In the genomic region with DNA sequence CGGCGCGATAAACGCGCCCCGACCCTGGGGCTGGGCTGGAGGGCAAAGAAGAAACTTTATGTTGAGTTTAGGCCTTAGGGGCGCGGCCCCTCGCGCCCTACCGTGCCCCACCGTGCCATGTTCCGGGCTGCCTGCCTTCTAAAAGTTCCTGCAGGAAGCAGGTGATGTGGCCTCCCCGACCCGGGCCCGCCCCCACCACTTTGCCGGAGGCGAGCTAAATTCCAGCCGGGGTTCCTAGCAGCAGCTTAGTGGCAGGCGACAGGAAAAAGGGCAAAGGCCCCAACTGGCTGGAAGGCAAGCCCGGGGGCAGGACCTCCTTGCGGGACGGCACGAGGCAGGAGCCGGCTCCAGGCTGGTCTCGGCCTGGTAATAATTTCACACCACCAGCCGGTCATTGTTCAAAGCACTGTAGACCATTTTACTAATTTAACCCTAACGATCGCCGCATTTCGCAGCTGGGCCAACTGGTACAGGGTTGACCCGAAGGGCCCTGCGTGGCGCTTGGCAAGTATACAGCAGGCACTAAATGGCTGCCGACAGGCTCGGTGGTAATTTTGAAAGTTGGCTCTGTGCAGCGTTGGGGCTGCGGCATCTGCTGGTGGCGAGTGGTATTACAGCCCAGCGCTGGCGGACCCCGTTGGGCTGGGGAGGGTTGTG, we compare ENCODE assay signal across 8 cellular contexts. TPM values are rescaled to one million over a fixed set of nuclear protein-coding genes. Genes with fewer than 3 reads are reported as not detected.
DNase-seq lines count a peak whose midpoint lies in the region; ATAC-seq and TF ChIP-seq lines count a peak whose summit lies in the region.

No MANE protein-coding gene starts in this region.

- H3K4me1 ChIP-seq in HEK293 (ENCODE audit: control insufficient read depth, insufficient read depth, low read length): peaks cover 3% of the 10 kb centered on the region; the same call in 1 of the 2 replicates

- POLR2A ChIA-PET in HEK293 (lab: Yijun Ruan, JAX): no interaction called here

- peak overlapping the region; percentile 66; the same call in 1 of the 2 replicates for H3K27ac ChIP-seq in HEK293 (ENCODE audit: extremely low read depth, low read depth, low read length)

- DNase-seq in D341Med (ENCODE audit: low spot score) (peak; percentile 75), NCI-H526 treated with DMSO at 0.1 percent for 48 hours (lab: John Stamatoyannopoulos, UW) (peak; percentile 54), epithelial cell of esophagus (ENCODE audit: low read depth) (peak; percentile 70), mucosa of gallbladder (ENCODE audit: low spot score) (peak; percentile 72)
- peak; percentile 86 for DNase-seq in activated CD8-positive, alpha-beta memory T cell treated with anti-CD3 and anti-CD28 coated beads, Interleukin-2, amount 50 U/mL, for 4 hours
- peak; percentile 64 to 82 for DNase-seq in stimulated activated CD8-positive, alpha-beta memory T cell treated with anti-CD3 and anti-CD28 coated beads, Interleukin-4, amount 100 ng/mL, for 4 hours (ENCODE audit: low read depth in 2 of 2, low spot score in 1 of 2)

- H3K4me3 ChIP-seq in HEK293 (ENCODE audit: low read depth, low read length) (peak overlapping the region; percentile 57), epithelial cell of esophagus (ENCODE audit: low read length) (peak overlapping the region; percentile 30)

- H3K36me3 ChIP-seq in HEK293 (ENCODE audit: control insufficient read depth in 2 of 2, insufficient read depth in 1 of 2, low read length in 2 of 2): peaks cover 0 to 7% of the 10 kb centered on the region in 2 experiments; a peak in 2 of 3 replicates

- TF ChIP-seq CTCF in HEK293 (tag by site-specific recombination; IDR thresholded peaks at IDR 0.05) (peak; percentile 91), epithelial cell of esophagus (IDR thresholded peaks at IDR 0.05; ENCODE audit: insufficient read depth, low read depth, low read length, missing control alignments) (peak; percentile 98)

- H3K9me3 ChIP-seq in HEK293 (ENCODE audit: control insufficient read depth, insufficient read depth, low read depth, low read length): no peaks in the 10 kb centered on the region

- ATAC-seq in GM18520 (IDR thresholded peaks at IDR 0.05; ENCODE audit: unreplicated experiment): no peak

- CTCF ChIA-PET in HEK293 (lab: Yijun Ruan, JAX): interaction anchor here (0.6 to 8.6 kb wide), 7 partner anchors 9 to 1761 kb away, joined by 3 to 77 read pairs (median 5); no protein-coding TSS in a partner anchor

TF ChIP-seq in HEK293, 187 proteins besides CTCF, POLR2A, EP300 and RAD21 (continues in another document):
- TF ChIP-seq, protein P1, sequence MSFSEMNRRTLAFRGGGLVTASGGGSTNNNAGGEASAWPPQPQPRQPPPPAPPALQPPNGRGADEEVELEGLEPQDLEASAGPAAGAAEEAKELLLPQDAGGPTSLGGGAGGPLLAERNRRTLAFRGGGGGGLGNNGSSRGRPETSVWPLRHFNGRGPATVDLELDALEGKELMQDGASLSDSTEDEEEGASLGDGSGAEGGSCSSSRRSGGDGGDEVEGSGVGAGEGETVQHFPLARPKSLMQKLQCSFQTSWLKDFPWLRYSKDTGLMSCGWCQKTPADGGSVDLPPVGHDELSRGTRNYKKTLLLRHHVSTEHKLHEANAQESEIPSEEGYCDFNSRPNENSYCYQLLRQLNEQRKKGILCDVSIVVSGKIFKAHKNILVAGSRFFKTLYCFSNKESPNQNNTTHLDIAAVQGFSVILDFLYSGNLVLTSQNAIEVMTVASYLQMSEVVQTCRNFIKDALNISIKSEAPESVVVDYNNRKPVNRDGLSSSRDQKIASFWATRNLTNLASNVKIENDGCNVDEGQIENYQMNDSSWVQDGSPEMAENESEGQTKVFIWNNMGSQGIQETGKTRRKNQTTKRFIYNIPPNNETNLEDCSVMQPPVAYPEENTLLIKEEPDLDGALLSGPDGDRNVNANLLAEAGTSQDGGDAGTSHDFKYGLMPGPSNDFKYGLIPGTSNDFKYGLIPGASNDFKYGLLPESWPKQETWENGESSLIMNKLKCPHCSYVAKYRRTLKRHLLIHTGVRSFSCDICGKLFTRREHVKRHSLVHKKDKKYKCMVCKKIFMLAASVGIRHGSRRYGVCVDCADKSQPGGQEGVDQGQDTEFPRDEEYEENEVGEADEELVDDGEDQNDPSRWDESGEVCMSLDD (tag by site-specific recombination; IDR thresholded peaks at IDR 0.05): peak; percentile 84; the same call in 1 of the 2 replicates
- TF ChIP-seq, protein P2, sequence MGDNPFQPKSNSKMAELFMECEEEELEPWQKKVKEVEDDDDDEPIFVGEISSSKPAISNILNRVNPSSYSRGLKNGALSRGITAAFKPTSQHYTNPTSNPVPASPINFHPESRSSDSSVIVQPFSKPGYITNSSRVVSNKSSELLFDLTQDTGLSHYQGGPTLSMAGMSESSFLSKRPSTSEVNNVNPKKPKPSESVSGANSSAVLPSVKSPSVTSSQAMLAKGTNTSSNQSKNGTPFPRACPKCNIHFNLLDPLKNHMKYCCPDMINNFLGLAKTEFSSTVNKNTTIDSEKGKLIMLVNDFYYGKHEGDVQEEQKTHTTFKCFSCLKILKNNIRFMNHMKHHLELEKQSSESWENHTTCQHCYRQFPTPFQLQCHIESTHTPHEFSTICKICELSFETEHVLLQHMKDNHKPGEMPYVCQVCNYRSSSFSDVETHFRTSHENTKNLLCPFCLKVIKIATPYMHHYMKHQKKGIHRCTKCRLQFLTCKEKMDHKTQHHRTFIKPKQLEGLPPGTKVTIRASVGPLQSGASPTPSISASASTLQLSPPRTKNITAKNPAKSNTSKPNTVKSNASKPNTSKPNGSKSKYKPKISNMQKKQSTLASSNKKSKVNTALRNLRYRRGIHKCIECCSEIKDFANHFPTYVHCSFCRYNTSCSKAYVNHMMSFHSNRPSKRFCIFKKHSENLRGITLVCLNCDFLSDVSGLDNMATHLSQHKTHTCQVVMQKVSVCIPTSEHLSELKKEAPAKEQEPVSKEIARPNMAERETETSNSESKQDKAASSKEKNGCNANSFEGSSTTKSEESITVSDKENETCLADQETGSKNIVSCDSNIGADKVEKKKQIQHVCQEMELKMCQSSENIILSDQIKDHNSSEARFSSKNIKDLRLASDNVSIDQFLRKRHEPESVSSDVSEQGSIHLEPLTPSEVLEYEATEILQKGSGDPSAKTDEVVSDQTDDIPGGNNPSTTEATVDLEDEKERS (tag by site-specific recombination; IDR thresholded peaks at IDR 0.05): peak; percentile 53; the same call in 1 of the 2 replicates
- TF ChIP-seq, protein P3, sequence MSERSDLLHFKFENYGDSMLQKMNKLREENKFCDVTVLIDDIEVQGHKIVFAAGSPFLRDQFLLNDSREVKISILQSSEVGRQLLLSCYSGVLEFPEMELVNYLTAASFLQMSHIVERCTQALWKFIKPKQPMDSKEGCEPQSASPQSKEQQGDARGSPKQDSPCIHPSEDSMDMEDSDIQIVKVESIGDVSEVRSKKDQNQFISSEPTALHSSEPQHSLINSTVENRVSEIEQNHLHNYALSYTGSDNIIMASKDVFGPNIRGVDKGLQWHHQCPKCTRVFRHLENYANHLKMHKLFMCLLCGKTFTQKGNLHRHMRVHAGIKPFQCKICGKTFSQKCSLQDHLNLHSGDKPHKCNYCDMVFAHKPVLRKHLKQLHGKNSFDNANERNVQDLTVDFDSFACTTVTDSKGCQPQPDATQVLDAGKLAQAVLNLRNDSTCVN (tag by site-specific recombination; optimal IDR thresholded peaks at IDR 0.05): peak; percentile 59
- TF ChIP-seq YY1 (tag by site-specific recombination; IDR thresholded peaks at IDR 0.05) (0 out of 2 replicates have a peak, but pooled peaks have one; percentile 34), ZNF624 (tag by site-specific recombination; IDR thresholded peaks at IDR 0.05) (no peak), ZNF23 (tag by site-specific recombination; IDR thresholded peaks at IDR 0.05; ENCODE audit: borderline replicate concordance) (no peak), ZNF521 (tag by site-specific recombination; IDR thresholded peaks at IDR 0.05) (no peak), ZNF530 (tag by site-specific recombination; IDR thresholded peaks at IDR 0.05; ENCODE audit: low read depth) (no peak), ZNF473 (tag by site-specific recombination; IDR thresholded peaks at IDR 0.05) (no peak)
- TF ChIP-seq, protein P4, sequence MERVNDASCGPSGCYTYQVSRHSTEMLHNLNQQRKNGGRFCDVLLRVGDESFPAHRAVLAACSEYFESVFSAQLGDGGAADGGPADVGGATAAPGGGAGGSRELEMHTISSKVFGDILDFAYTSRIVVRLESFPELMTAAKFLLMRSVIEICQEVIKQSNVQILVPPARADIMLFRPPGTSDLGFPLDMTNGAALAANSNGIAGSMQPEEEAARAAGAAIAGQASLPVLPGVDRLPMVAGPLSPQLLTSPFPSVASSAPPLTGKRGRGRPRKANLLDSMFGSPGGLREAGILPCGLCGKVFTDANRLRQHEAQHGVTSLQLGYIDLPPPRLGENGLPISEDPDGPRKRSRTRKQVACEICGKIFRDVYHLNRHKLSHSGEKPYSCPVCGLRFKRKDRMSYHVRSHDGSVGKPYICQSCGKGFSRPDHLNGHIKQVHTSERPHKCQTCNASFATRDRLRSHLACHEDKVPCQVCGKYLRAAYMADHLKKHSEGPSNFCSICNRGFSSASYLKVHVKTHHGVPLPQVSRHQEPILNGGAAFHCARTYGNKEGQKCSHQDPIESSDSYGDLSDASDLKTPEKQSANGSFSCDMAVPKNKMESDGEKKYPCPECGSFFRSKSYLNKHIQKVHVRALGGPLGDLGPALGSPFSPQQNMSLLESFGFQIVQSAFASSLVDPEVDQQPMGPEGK (tag by site-specific recombination; IDR thresholded peaks at IDR 0.05): peak; percentile 69
- TF ChIP-seq, protein P5, sequence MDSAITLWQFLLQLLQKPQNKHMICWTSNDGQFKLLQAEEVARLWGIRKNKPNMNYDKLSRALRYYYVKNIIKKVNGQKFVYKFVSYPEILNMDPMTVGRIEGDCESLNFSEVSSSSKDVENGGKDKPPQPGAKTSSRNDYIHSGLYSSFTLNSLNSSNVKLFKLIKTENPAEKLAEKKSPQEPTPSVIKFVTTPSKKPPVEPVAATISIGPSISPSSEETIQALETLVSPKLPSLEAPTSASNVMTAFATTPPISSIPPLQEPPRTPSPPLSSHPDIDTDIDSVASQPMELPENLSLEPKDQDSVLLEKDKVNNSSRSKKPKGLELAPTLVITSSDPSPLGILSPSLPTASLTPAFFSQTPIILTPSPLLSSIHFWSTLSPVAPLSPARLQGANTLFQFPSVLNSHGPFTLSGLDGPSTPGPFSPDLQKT (IDR thresholded peaks at IDR 0.05; ENCODE audit: borderline replicate concordance, low read depth, low read length): no peak
- TF ChIP-seq, protein P6, sequence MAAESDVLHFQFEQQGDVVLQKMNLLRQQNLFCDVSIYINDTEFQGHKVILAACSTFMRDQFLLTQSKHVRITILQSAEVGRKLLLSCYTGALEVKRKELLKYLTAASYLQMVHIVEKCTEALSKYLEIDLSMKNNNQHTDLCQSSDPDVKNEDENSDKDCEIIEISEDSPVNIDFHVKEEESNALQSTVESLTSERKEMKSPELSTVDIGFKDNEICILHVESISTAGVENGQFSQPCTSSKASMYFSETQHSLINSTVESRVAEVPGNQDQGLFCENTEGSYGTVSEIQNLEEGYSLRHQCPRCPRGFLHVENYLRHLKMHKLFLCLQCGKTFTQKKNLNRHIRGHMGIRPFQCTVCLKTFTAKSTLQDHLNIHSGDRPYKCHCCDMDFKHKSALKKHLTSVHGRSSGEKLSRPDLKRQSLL (tag by site-specific recombination; IDR thresholded peaks at IDR 0.05): peak; percentile 38; the same call in 1 of the 2 replicates

RNA-seq across cellular contexts. Expression of a gene that starts 0.9 kb away (rescaled TPM):
- total RNA-seq in mucosa of gallbladder: 78.5 TPM
